In genomic region chrX:26442340-26442739, GRCh38 we compare ENCODE assay signal across 1 cellular context.
TF ChIP-seq lines count a peak whose summit lies in the region.

No MANE protein-coding gene starts in this region.

TF ChIP-seq in GM23338, 12 proteins besides CTCF, POLR2A, EP300 and RAD21 (continued from another document):
- TF ChIP-seq, protein P1, sequence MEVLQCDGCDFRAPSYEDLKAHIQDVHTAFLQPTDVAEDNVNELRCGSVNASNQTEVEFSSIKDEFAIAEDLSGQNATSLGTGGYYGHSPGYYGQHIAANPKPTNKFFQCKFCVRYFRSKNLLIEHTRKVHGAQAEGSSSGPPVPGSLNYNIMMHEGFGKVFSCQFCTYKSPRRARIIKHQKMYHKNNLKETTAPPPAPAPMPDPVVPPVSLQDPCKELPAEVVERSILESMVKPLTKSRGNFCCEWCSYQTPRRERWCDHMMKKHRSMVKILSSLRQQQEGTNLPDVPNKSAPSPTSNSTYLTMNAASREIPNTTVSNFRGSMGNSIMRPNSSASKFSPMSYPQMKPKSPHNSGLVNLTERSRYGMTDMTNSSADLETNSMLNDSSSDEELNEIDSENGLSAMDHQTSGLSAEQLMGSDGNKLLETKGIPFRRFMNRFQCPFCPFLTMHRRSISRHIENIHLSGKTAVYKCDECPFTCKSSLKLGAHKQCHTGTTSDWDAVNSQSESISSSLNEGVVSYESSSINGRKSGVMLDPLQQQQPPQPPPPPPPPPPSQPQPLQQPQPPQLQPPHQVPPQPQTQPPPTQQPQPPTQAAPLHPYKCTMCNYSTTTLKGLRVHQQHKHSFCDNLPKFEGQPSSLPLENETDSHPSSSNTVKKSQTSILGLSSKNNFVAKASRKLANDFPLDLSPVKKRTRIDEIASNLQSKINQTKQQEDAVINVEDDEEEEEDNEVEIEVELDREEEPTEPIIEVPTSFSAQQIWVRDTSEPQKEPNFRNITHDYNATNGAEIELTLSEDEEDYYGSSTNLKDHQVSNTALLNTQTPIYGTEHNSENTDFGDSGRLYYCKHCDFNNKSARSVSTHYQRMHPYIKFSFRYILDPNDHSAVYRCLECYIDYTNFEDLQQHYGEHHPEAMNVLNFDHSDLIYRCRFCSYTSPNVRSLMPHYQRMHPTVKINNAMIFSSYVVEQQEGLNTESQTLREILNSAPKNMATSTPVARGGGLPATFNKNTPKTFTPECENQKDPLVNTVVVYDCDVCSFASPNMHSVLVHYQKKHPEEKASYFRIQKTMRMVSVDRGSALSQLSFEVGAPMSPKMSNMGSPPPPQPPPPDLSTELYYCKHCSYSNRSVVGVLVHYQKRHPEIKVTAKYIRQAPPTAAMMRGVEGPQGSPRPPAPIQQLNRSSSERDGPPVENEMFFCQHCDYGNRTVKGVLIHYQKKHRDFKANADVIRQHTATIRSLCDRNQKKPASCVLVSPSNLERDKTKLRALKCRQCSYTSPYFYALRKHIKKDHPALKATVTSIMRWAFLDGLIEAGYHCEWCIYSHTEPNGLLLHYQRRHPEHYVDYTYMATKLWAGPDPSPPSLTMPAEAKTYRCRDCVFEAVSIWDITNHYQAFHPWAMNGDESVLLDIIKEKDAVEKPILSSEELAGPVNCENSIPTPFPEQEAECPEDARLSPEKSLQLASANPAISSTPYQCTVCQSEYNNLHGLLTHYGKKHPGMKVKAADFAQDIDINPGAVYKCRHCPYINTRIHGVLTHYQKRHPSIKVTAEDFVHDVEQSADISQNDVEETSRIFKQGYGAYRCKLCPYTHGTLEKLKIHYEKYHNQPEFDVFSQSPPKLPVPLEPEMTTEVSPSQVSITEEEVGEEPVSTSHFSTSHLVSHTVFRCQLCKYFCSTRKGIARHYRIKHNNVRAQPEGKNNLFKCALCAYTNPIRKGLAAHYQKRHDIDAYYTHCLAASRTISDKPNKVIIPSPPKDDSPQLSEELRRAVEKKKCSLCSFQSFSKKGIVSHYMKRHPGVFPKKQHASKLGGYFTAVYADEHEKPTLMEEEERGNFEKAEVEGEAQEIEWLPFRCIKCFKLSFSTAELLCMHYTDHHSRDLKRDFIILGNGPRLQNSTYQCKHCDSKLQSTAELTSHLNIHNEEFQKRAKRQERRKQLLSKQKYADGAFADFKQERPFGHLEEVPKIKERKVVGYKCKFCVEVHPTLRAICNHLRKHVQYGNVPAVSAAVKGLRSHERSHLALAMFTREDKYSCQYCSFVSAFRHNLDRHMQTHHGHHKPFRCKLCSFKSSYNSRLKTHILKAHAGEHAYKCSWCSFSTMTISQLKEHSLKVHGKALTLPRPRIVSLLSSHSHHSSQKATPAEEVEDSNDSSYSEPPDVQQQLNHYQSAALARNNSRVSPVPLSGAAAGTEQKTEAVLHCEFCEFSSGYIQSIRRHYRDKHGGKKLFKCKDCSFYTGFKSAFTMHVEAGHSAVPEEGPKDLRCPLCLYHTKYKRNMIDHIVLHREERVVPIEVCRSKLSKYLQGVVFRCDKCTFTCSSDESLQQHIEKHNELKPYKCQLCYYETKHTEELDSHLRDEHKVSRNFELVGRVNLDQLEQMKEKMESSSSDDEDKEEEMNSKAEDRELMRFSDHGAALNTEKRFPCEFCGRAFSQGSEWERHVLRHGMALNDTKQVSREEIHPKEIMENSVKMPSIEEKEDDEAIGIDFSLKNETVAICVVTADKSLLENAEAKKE (CRISPR knock-in tag; IDR thresholded peaks at IDR 0.05), result no peak
- TF ChIP-seq ZNF114 (CRISPR knock-in tag; IDR thresholded peaks at IDR 0.05) (no peak), EZH2phosphoT487 (IDR thresholded peaks at IDR 0.05; ENCODE audit: unreplicated experiment) (no peak), ZNF331 (CRISPR knock-in tag; IDR thresholded peaks at IDR 0.05; ENCODE audit: low read depth) (no peak)
